1 cellular context compared by ENCODE assay signal in the genomic region with DNA sequence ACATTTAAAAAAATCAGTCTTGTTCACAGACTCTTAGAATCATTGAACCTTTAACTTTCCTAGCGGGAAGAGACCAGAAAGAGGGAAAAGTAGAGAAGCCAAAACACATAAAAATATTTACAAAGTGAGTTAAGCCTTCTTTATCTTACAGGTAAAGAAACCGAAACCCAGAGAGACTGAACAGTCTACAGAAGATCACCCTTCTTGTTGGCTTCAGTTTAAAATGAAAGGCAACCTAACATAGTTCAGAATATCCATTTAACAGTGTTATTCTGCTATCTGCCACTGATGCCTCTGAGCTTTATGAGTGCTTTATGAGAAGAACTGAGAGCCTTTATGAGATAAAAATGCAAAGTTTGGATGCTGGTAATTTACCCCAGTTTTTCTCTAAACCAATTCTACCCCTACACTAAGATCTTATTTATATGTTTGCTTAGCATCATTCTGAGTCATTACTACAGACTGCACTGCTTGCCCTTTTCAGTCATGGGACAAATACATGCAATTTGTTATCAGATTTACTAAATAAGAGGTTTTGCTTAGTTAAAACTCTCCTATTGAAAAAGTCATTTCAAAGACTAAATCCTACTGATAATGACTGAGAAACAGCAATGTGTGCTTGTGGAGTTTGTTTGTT.
TF ChIP-seq lines count a peak whose summit lies in the region.

No MANE protein-coding gene starts in this region.

TF ChIP-seq in IMR-90, 13 proteins besides CTCF, POLR2A, EP300 and RAD21:
- no peak for TF ChIP-seq SMC3 (IDR thresholded peaks at IDR 0.05; ENCODE audit: low read depth, low read length)
- no peak for TF ChIP-seq BHLHE40 (IDR thresholded peaks at IDR 0.05; ENCODE audit: low read depth, low read length)
- TF ChIP-seq MAZ (IDR thresholded peaks at IDR 0.05; ENCODE audit: borderline replicate concordance, low read depth, low read length) = no peak
- TF ChIP-seq MAFK (IDR thresholded peaks at IDR 0.05; ENCODE audit: low read depth, low read length) = no peak
- TF ChIP-seq CEBPB (IDR thresholded peaks at IDR 0.05; ENCODE audit: low read depth, low read length) = no peak
- TF ChIP-seq, protein P1, sequence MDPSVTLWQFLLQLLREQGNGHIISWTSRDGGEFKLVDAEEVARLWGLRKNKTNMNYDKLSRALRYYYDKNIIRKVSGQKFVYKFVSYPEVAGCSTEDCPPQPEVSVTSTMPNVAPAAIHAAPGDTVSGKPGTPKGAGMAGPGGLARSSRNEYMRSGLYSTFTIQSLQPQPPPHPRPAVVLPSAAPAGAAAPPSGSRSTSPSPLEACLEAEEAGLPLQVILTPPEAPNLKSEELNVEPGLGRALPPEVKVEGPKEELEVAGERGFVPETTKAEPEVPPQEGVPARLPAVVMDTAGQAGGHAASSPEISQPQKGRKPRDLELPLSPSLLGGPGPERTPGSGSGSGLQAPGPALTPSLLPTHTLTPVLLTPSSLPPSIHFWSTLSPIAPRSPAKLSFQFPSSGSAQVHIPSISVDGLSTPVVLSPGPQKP (IDR thresholded peaks at IDR 0.05; ENCODE audit: borderline replicate concordance, low read depth, low read length) = no peak
